Comparison of ENCODE assay signal across 1 cellular context in genomic region chr19:8335343-8336071, GRCh38.
TF ChIP-seq lines count a peak whose summit lies in the region.

No MANE protein-coding gene starts in this region.

TF ChIP-seq in GM23338, 12 proteins besides CTCF, POLR2A, EP300 and RAD21 (continued from another document):
- TF ChIP-seq EZH2phosphoT487 (IDR thresholded peaks at IDR 0.05; ENCODE audit: unreplicated experiment) (no peak), CREB1 (CRISPR knock-in tag; IDR thresholded peaks at IDR 0.05; ENCODE audit: low read depth) (no peak), JUNB (IDR thresholded peaks at IDR 0.05; ENCODE audit: unreplicated experiment) (no peak), EZH2 (IDR thresholded peaks at IDR 0.05; ENCODE audit: low read depth, unreplicated experiment) (no peak)
